ENCODE assay signal across 4 cellular contexts in the genomic region with DNA sequence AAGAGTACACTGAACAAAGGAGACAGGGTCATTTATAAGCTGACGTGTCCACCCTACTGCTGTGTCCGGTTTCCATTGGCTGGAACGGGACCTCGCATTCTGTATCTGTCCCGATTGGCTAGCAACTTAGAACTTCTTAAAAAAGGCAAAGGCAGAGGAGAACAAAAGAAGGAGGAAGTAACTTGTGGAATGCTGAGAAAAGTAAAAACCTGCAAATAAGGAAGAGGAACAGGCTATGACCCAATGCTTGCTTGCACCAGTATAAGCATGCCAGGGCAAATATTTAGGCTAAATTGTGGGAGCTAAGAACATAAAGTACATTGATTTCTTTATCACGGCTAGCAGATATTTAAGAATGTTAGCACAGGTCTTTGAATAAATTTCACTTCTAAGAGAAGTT. TPM values are rescaled to one million over a fixed set of nuclear protein-coding genes. Genes with fewer than 3 reads are reported as not detected.
"Had no signal": no experiment of that assay in that cellular context is flagged by ENCODE, and none has a peak within 500 bp of the region (broad histone marks: within the 10 kb centered on the region; RNA-seq: fewer than 3 reads in every experiment).

No MANE protein-coding gene starts in this region.

RNA-seq across cellular contexts. Expression of a gene that starts 4.4 kb away (rescaled TPM):
- total RNA-seq: kidney epithelial cell, skeletal muscle tissue, T-helper 17 cell, vagina had no signal

RNA-seq across cellular contexts. Expression of a gene that starts 30.8 kb away (rescaled TPM):
- total RNA-seq: kidney epithelial cell had no signal
